In the genomic region with DNA sequence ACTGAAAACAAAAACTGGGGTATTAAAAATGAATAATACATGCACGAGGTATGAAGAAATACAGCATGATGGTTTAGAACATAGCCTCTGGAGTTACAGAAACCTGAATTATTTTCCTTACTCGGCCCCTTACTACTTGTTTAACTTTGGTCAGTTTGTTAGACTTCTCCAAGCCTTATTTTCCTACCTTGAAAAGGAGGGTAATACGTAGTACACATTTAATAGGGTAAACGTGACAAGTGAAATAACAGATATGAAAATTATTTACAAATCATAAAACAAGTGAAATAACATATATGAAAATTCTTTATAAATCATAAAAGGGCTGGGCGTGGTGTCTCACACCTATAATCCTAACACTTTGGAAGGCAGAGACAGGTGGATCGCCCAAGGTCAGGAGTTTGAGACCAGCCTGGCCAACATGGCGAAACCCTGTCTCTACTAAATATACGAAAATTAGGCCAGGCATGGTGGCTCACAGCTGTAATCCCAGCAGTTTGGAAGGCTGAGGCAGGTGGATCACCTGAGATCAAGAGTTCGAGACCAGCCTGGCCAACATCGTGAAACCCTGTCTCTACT, we compare ENCODE assay signal across 25 cellular contexts.
"Had no signal": no experiment of that assay in that cellular context is flagged by ENCODE, and none has a peak within 500 bp of the region (broad histone marks: within the 10 kb centered on the region; RNA-seq: fewer than 3 reads in every experiment).

No MANE protein-coding gene starts in this region.

- H3K4me1 ChIP-seq: gastrocnemius medialis, left lung, lower lobe of right lung had no signal

- H3K36me3 ChIP-seq: esophagus squamous epithelium, gastrocnemius medialis, heart right ventricle, left lung, lower lobe of right lung had no signal

- H3K27ac Mint-ChIP-seq: dendritic cell treated with granulocyte-macrophage colony-stimulating factor and Interleukin-4, amounts not matched to agents 40 ng/mL and 50 ng/mL, for 4 days; effector memory CD8-positive, alpha-beta T cell; endodermal cell had no signal

- H3K9me3 Mint-ChIP-seq: dendritic cell treated with granulocyte-macrophage colony-stimulating factor and Interleukin-4, amounts not matched to agents 40 ng/mL and 50 ng/mL, for 4 days; endodermal cell had no signal

- H3K4me3 Mint-ChIP-seq: dendritic cell treated with granulocyte-macrophage colony-stimulating factor and Interleukin-4, amounts not matched to agents 40 ng/mL and 50 ng/mL, for 4 days; effector memory CD8-positive, alpha-beta T cell; endodermal cell had no signal

- H3K4me3 ChIP-seq: esophagus squamous epithelium, gastrocnemius medialis, heart right ventricle, left lung, lower lobe of right lung had no signal

- DNase-seq: cerebellar nuclear complex; cortex of kidney; effector CD8-positive, alpha-beta T cell; effector memory CD8-positive, alpha-beta T cell; endodermal cell; erythroblast; esophagus squamous epithelium; foreskin fibroblast; foreskin melanocyte; gastrocnemius medialis; glutamatergic neuron; head of caudate nucleus; heart right ventricle; hippocampal formation; islet precursor cell; kidney; kidney glomerular epithelial cell; left lung; left ventricle myocardium superior; lower lobe of right lung; mesendoderm; midbrain had no signal

- H3K27ac ChIP-seq: epithelial cell of prostate, esophagus squamous epithelium, gastrocnemius medialis, heart right ventricle, left lung, lower lobe of right lung had no signal

- H3K27me3 ChIP-seq: esophagus squamous epithelium, gastrocnemius medialis, heart right ventricle had no signal

- H3K9me3 ChIP-seq: esophagus squamous epithelium, gastrocnemius medialis, heart right ventricle, left lung, lower lobe of right lung had no signal

- ATAC-seq: effector memory CD8-positive, alpha-beta T cell; esophagus mucosa; gastrocnemius medialis; heart right ventricle; left lung; left ventricle myocardium superior; lower lobe of right lung had no signal
